ENCODE assay signal across 1 cellular context in genomic region chr19:31064486-31064885, GRCh38.
TF ChIP-seq lines count a peak whose summit lies in the region.

No MANE protein-coding gene starts in this region.

TF ChIP-seq in SK-N-SH treated with all-trans-retinoic acid at 6 μM for 48 hours, 23 proteins besides CTCF, POLR2A, EP300 and RAD21 (continued from another document):
- TF ChIP-seq, protein P1, sequence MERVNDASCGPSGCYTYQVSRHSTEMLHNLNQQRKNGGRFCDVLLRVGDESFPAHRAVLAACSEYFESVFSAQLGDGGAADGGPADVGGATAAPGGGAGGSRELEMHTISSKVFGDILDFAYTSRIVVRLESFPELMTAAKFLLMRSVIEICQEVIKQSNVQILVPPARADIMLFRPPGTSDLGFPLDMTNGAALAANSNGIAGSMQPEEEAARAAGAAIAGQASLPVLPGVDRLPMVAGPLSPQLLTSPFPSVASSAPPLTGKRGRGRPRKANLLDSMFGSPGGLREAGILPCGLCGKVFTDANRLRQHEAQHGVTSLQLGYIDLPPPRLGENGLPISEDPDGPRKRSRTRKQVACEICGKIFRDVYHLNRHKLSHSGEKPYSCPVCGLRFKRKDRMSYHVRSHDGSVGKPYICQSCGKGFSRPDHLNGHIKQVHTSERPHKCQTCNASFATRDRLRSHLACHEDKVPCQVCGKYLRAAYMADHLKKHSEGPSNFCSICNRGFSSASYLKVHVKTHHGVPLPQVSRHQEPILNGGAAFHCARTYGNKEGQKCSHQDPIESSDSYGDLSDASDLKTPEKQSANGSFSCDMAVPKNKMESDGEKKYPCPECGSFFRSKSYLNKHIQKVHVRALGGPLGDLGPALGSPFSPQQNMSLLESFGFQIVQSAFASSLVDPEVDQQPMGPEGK (CRISPR knock-in tag; IDR thresholded peaks at IDR 0.05; ENCODE audit: borderline replicate concordance), result no peak
- TF ChIP-seq RARB (CRISPR knock-in tag; IDR thresholded peaks at IDR 0.05), result no peak
- no peak for TF ChIP-seq ISL1 (CRISPR knock-in tag; IDR thresholded peaks at IDR 0.05)
- no peak for TF ChIP-seq OSR1 (CRISPR knock-in tag; IDR thresholded peaks at IDR 0.05)
- TF ChIP-seq, protein P2, sequence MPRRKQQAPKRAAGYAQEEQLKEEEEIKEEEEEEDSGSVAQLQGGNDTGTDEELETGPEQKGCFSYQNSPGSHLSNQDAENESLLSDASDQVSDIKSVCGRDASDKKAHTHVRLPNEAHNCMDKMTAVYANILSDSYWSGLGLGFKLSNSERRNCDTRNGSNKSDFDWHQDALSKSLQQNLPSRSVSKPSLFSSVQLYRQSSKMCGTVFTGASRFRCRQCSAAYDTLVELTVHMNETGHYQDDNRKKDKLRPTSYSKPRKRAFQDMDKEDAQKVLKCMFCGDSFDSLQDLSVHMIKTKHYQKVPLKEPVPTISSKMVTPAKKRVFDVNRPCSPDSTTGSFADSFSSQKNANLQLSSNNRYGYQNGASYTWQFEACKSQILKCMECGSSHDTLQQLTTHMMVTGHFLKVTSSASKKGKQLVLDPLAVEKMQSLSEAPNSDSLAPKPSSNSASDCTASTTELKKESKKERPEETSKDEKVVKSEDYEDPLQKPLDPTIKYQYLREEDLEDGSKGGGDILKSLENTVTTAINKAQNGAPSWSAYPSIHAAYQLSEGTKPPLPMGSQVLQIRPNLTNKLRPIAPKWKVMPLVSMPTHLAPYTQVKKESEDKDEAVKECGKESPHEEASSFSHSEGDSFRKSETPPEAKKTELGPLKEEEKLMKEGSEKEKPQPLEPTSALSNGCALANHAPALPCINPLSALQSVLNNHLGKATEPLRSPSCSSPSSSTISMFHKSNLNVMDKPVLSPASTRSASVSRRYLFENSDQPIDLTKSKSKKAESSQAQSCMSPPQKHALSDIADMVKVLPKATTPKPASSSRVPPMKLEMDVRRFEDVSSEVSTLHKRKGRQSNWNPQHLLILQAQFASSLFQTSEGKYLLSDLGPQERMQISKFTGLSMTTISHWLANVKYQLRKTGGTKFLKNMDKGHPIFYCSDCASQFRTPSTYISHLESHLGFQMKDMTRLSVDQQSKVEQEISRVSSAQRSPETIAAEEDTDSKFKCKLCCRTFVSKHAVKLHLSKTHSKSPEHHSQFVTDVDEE (CRISPR knock-in tag; IDR thresholded peaks at IDR 0.05), result no peak
- no peak for TF ChIP-seq TOX (CRISPR knock-in tag; IDR thresholded peaks at IDR 0.05; ENCODE audit: borderline replicate concordance)
- TF ChIP-seq PPARA (CRISPR knock-in tag; IDR thresholded peaks at IDR 0.05; ENCODE audit: borderline replicate concordance), result no peak
- TF ChIP-seq ZFP30 (CRISPR knock-in tag; IDR thresholded peaks at IDR 0.05), result no peak
- no peak for TF ChIP-seq ESRRG (CRISPR knock-in tag; IDR thresholded peaks at IDR 0.05)
